Comparison of ENCODE assay signal across 1 cellular context in the genomic region with DNA sequence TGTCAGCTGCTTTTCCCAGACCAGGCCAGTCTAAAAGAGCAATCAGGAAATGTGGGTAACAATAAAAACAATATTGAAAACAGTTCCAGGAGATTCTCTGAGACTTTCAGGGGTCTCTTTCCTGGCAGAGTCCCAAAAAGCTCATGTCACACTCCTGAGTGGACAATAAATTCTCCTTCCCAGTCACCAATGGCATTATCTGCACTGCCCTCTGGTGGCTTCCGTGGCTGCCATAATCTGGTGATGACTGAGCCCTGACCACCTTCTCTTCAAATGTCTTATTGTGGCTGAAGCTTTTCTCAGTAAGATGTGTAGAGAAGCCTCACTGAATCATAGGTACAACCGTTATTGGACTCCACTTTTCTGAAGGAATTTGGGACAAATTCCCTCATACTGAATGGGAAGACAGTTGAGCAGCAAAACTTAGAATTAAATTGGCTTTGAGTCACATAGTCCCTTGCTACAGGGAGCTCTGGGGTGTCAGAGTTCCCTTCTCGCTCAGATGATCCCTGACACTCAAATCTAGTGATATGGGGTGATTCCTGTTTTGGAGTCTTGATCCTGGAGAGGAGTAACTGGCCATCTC.
TF ChIP-seq lines count a peak whose summit lies in the region.

No MANE protein-coding gene starts in this region.

TF ChIP-seq in H1, 55 proteins besides CTCF, POLR2A, EP300 and RAD21 (continued from another document):
- TF ChIP-seq TAF7 (optimal IDR thresholded peaks at IDR 0.05; ENCODE audit: borderline replicate concordance, low read depth, low read length): no peak
- TF ChIP-seq, protein P1, sequence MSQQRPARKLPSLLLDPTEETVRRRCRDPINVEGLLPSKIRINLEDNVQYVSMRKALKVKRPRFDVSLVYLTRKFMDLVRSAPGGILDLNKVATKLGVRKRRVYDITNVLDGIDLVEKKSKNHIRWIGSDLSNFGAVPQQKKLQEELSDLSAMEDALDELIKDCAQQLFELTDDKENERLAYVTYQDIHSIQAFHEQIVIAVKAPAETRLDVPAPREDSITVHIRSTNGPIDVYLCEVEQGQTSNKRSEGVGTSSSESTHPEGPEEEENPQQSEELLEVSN (IDR thresholded peaks at IDR 0.05): no peak
- TF ChIP-seq SIN3A (conservative IDR thresholded peaks at IDR 0.05 in 1 of 2, IDR thresholded peaks at IDR 0.05 in 1 of 2; ENCODE audit: low read depth in 1 of 2, low read length in 2 of 2): no peak
